In genomic region chr5:150624334-150625163, GRCh38 we compare ENCODE assay signal across 8 cellular contexts. TPM values are rescaled to one million over a fixed set of nuclear protein-coding genes. Genes with fewer than 3 reads are reported as not detected.
DNase-seq lines count a peak whose midpoint lies in the region; ATAC-seq, FAIRE-seq and TF ChIP-seq lines count a peak whose summit lies in the region.

No MANE protein-coding gene starts in this region.

- DNase-seq in GM12891 (ENCODE audit: insufficient read length, low spot score) (peak; percentile 76), activated B cell treated with CpG ODN at 0.5 μM for 24 hours (peak; percentile 44), mucosa of descending colon (peak in 2 of 3 donors; percentile 56 to 69), tibial nerve (ENCODE audit: low spot score in 2 of 2) (no peak), kidney glomerular epithelial cell (lab: John Stamatoyannopoulos, UW) (no peak)
- peak; percentile 23 for DNase-seq in effector CD8-positive, alpha-beta T cell (lab: John Stamatoyannopoulos, UW)

- POLR2A ChIA-PET in activated B cell treated with CpG ODN at 0.5 μM for 24 hours (lab: Charles Lee), result interaction anchor here (0.6 to 1.0 kb wide), 2 partner anchors 185 to 226 kb away, joined by 4 read pairs; no protein-coding TSS in a partner anchor

- no peak for FAIRE-seq in GM12891 (lab: Jason Lieb, UNC)

- no peak for TF ChIP-seq EP300 in tibial nerve (IDR thresholded peaks at IDR 0.05)

- H3K36me3 ChIP-seq in mucosa of descending colon (ENCODE audit: low read depth) (no peaks in the 10 kb centered on the region), tibial nerve (no peaks in the 10 kb centered on the region)

- H3K4me1 ChIP-seq in mucosa of descending colon (ENCODE audit: low read depth) (peaks cover 11% of the 10 kb centered on the region), tibial nerve (peaks cover 0 to 80% (median 48%) of the 10 kb centered on the region in 4 donors)

- H3K27ac Mint-ChIP-seq in activated B cell treated with CpG ODN at 0.5 μM for 24 hours, result peak overlapping the region; percentile 76

- no peaks in the 10 kb centered on the region for H3K27me3 Mint-ChIP-seq in activated B cell treated with CpG ODN at 0.5 μM for 24 hours

- TF ChIP-seq CTCF in activated B cell treated with CpG ODN at 0.5 μM for 24 hours (IDR thresholded peaks at IDR 0.05) (no peak), mucosa of descending colon (IDR thresholded peaks at IDR 0.05) (no peak), tibial nerve (IDR thresholded peaks at IDR 0.05) (peak in 1 of 5 experiments; percentile 8)

- TF ChIP-seq POLR2A in GM12891 (IDR thresholded peaks at IDR 0.05; ENCODE audit: low read depth, low read length) (no peak), tibial nerve (IDR thresholded peaks at IDR 0.05) (no peak)

- no peaks in the 10 kb centered on the region for H3K9me3 ChIP-seq in mucosa of descending colon
- H3K9me3 ChIP-seq in tibial nerve, result no peaks in the 10 kb centered on the region

- H3K4me3 ChIP-seq in mucosa of descending colon (peak overlapping the region; percentile 42), tibial nerve (peak overlapping the region; percentile 79 to 91 (median 87))

- WGBS in tibial nerve, 2 donors, result 3 to 7% methylated on average over 22 to 57 of the region's 74 CpGs

- ATAC-seq in HG02943 (IDR thresholded peaks at IDR 0.05; ENCODE audit: low read depth, unreplicated experiment) (peak; percentile 43), activated B cell treated with CpG ODN at 0.5 μM for 24 hours (ENCODE audit: low read depth) (peak; percentile 23), mucosa of descending colon (peak; percentile 58), HG03469 (IDR thresholded peaks at IDR 0.05; ENCODE audit: unreplicated experiment) (no peak)

- intact Hi-C loops in activated B cell treated with CpG ODN at 0.5 μM for 24 hours (cut with micrococcal nuclease) (loop anchor here (2.0 to 10.0 kb wide), 5 partner anchors 137 to 792 kb away; partner anchors contain the start of genes GM2A, HMGXB3 and TIGD6), mucosa of descending colon (cut with DNase I, micrococcal nuclease) (no loop called here)

- peak overlapping the region; percentile 94 for H3K4me3 Mint-ChIP-seq in activated B cell treated with CpG ODN at 0.5 μM for 24 hours

- peaks cover 57% of the 10 kb centered on the region for H3K4me1 Mint-ChIP-seq in activated B cell treated with CpG ODN at 0.5 μM for 24 hours

- no peaks in the 10 kb centered on the region for H3K9me3 Mint-ChIP-seq in activated B cell treated with CpG ODN at 0.5 μM for 24 hours

- H3K27ac ChIP-seq in tibial nerve, result peak overlapping the region; percentile 89 to 98 (median 92)

- CTCF ChIA-PET in activated B cell treated with CpG ODN at 0.5 μM for 24 hours (lab: Charles Lee), result no interaction called here

- H3K27me3 ChIP-seq in tibial nerve, result no peaks in the 10 kb centered on the region

- peaks cover 11% of the 10 kb centered on the region for H3K36me3 Mint-ChIP-seq in activated B cell treated with CpG ODN at 0.5 μM for 24 hours (ENCODE audit: low read depth)

TF ChIP-seq in GM12891, 5 proteins besides CTCF, POLR2A, EP300 and RAD21:
- TF ChIP-seq PAX5 (IDR thresholded peaks at IDR 0.05; ENCODE audit: insufficient read depth, low read length, severe bottlenecking) (no peak), TAF1 (IDR thresholded peaks at IDR 0.05; ENCODE audit: low read depth, low read length) (no peak), POLR2AphosphoS5 (IDR thresholded peaks at IDR 0.05; ENCODE audit: low read depth, low read length) (no peak), POU2F2 (IDR thresholded peaks at IDR 0.05; ENCODE audit: low read depth, low read length) (no peak), SPI1 (IDR thresholded peaks at IDR 0.05; ENCODE audit: low read depth, low read length) (no peak)

RNA-seq across cellular contexts. Expression of gene SYNPO, which starts 15.9 kb away (rescaled TPM):
- 27.9 TPM for polyA plus RNA-seq in GM12891 (2012; ENCODE audit: low read depth, missing spikeins)
- 49.2 and 49.3 TPM in 2 replicates for total RNA-seq in activated B cell treated with CpG ODN at 0.5 μM for 24 hours
- 10 to 100 TPM; 62.9 to 73.6 (median 63.9) TPM for total RNA-seq in mucosa of descending colon
- 10 to 100 TPM; 58.4 to 71.5 (median 63.5) TPM for total RNA-seq in tibial nerve

RNA-seq across cellular contexts. Expression of gene MYOZ3, which starts 36.5 kb away (rescaled TPM):
- polyA plus RNA-seq in GM12891 (2012; ENCODE audit: low read depth, missing spikeins), result 0.18 TPM
- total RNA-seq in activated B cell treated with CpG ODN at 0.5 μM for 24 hours, result 0.18 TPM in 1 of 2 replicates, not detected in the other
- under 1 TPM; 0.09 to 0.48 (median 0.35) TPM for total RNA-seq in mucosa of descending colon
- 1 to 10 TPM in 3 of 4 donors, under 1 TPM in 1; 0.30 to 9.0 (median 4.6) TPM for total RNA-seq in tibial nerve

Comparison
In these comparisons a context has a peak if more than half of its experiments do, and no peak if none do; other contexts are left out.
1. DNase-seq: peak in GM12891 (single experiment), activated B cell treated with CpG ODN at 0.5 μM for 24 hours (single experiment), effector CD8-positive, alpha-beta T cell (single experiment) and mucosa of descending colon (2 of 3); none in tibial nerve (0 of 2) and kidney glomerular epithelial cell (single experiment).